Comparison of ENCODE assay signal across 17 cellular contexts in the genomic region with DNA sequence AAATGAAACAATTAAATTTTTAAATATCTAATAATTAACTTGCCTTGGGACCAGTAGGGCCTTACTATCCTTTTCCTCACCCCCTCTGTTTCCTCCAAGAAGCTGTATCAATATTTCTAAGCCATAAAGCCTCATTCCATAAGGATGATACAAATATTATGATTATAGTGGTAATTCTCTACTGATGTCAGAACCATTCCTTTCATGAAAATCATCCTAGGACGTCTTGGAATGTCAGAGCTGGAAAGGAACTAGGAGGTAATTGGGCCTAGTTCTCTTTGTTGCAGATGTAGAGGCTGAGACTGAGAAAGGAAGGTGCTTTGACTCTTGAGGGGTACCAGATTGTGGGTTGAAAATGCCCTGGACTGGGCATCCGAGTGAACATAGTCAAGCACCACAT.
"Had no signal": no experiment of that assay in that cellular context is flagged by ENCODE, and none has a peak within 500 bp of the region (broad histone marks: within the 10 kb centered on the region; RNA-seq: fewer than 3 reads in every experiment).

No MANE protein-coding gene starts in this region.

- H3K9me3 ChIP-seq: left ventricle myocardium inferior, neutrophil, tibial nerve had no signal

- H3K36me3 Mint-ChIP-seq: activated naive CD8-positive, alpha-beta T cell; memory B cell; stimulated activated naive B cell treated with anti-CD40 and anti-IgM and Interleukin-4, amounts not matched to agents 10 μg/mL and 1 μg/mL and 100 μg/mL, for 72 hours had no signal

- FAIRE-seq: endometrium had no signal

- H3K36me3 ChIP-seq: cardiac muscle cell, left ventricle myocardium inferior, neutrophil, tibial nerve had no signal

- H3K27me3 ChIP-seq: cardiac muscle cell, neutrophil, tibial nerve had no signal

- H3K4me3 Mint-ChIP-seq: activated CD4-positive, alpha-beta memory T cell treated with anti-CD3 and anti-CD28 coated beads, Interleukin-2, amount 10 ng/mL, durations not matched to agents 7 days and 5 days; activated CD4-positive, alpha-beta T cell treated with anti-CD3 and anti-CD28 coated beads for 36 hours; activated naive CD8-positive, alpha-beta T cell; memory B cell; natural killer cell; stimulated activated naive B cell treated with anti-CD40 and anti-IgM and Interleukin-4, amounts not matched to agents 10 μg/mL and 1 μg/mL and 100 μg/mL, for 72 hours; T-helper 17 cell had no signal

- H3K4me1 Mint-ChIP-seq: activated CD4-positive, alpha-beta memory T cell treated with anti-CD3 and anti-CD28 coated beads, Interleukin-2, amount 10 ng/mL, durations not matched to agents 7 days and 5 days; activated CD4-positive, alpha-beta T cell treated with anti-CD3 and anti-CD28 coated beads for 36 hours; memory B cell; natural killer cell; stimulated activated naive B cell treated with anti-CD40 and anti-IgM and Interleukin-4, amounts not matched to agents 10 μg/mL and 1 μg/mL and 100 μg/mL, for 72 hours; T-helper 17 cell had no signal

- ATAC-seq: activated CD4-positive, alpha-beta T cell treated with anti-CD3 and anti-CD28 coated beads for 36 hours; natural killer cell; stimulated activated naive B cell treated with anti-CD40 and anti-IgM and Interleukin-4, amounts not matched to agents 10 μg/mL and 1 μg/mL and 100 μg/mL, for 72 hours; T-helper 17 cell had no signal

- H3K27me3 Mint-ChIP-seq: activated CD4-positive, alpha-beta memory T cell treated with anti-CD3 and anti-CD28 coated beads, Interleukin-2, amount 10 ng/mL, durations not matched to agents 7 days and 5 days; activated CD4-positive, alpha-beta T cell treated with anti-CD3 and anti-CD28 coated beads for 36 hours; activated naive CD8-positive, alpha-beta T cell; memory B cell; stimulated activated naive B cell treated with anti-CD40 and anti-IgM and Interleukin-4, amounts not matched to agents 10 μg/mL and 1 μg/mL and 100 μg/mL, for 72 hours; T-helper 17 cell had no signal

- H3K4me1 ChIP-seq: left ventricle myocardium inferior, tibial nerve had no signal

- H3K27ac Mint-ChIP-seq: activated CD4-positive, alpha-beta memory T cell treated with anti-CD3 and anti-CD28 coated beads, Interleukin-2, amount 10 ng/mL, durations not matched to agents 7 days and 5 days; activated CD4-positive, alpha-beta T cell treated with anti-CD3 and anti-CD28 coated beads for 36 hours; activated naive CD8-positive, alpha-beta T cell; memory B cell; natural killer cell; stimulated activated naive B cell treated with anti-CD40 and anti-IgM and Interleukin-4, amounts not matched to agents 10 μg/mL and 1 μg/mL and 100 μg/mL, for 72 hours; T-helper 17 cell had no signal

- H3K27ac ChIP-seq: cardiac muscle cell, left ventricle myocardium inferior, neutrophil, tibial nerve had no signal

- H3K4me3 ChIP-seq: cardiac muscle cell, left ventricle myocardium inferior, tibial nerve had no signal

- DNase-seq: activated CD4-positive, alpha-beta memory T cell treated with anti-CD3 and anti-CD28 coated beads, Interleukin-2, amount 10 ng/mL, durations not matched to agents 7 days and 5 days; activated CD4-positive, alpha-beta T cell treated with anti-CD3 and anti-CD28 coated beads for 36 hours; activated gamma-delta T cell; activated T-cell treated with anti-CD3 and anti-CD28 coated beads, Interleukin-2, amount 50 U/mL, for 48 hours; anterior cingulate cortex; hippocampal formation; left ventricle myocardium inferior; natural killer cell; stimulated activated CD4-positive, alpha-beta T cell treated with anti-CD3 and anti-CD28 coated beads, Interleukin-2, amount 100 ng/mL, for 48 hours; stimulated activated naive B cell treated with anti-CD40 and anti-IgM and Interleukin-4, amounts not matched to agents 10 μg/mL and 1 μg/mL and 100 μg/mL, for 72 hours; T-helper 17 cell had no signal
